Comparison of ENCODE assay signal across 7 cellular contexts in the genomic region with DNA sequence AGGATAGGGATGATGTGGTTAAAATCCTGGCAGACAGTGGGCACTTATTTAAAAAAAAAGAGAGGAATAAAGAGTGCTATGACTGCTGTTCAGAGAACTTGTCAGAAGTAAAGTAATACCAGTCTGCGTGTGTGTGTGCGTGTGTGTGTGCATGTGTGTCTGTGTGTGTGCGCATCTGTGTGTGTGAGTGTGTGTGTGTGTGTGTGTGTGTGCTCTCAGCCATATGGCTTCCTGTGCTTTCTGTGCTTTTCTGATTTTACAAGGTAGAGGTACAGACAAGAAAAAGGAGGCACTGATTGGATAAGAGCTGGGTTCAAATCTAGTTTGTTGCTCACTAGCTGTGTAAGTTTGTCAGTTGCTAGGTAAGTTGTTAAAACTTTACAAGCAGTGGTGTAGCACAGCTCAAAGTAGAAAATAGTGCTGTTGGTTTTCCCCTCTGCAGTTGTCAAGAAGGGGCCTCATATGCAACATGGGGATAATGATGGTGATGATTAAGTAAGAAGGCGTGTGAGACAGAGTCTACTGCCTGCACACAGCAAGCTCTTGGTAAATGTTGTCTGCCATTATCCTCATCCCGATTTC.
DNase-seq lines count a peak whose midpoint lies in the region; ATAC-seq and TF ChIP-seq lines count a peak whose summit lies in the region.

No MANE protein-coding gene starts in this region.

- H3K4me1 Mint-ChIP-seq in chondrocyte (ENCODE audit: low read depth) (peaks cover 32% of the 10 kb centered on the region), osteocyte (ENCODE audit: unreplicated experiment) (peaks cover 32% of the 10 kb centered on the region)

- intact Hi-C loops in PC-3 (cut with micrococcal nuclease): loop anchor here (1.0 kb wide), 2 partner anchors 9 to 25 kb away; no protein-coding TSS in a partner anchor

- H3K27me3 Mint-ChIP-seq in chondrocyte (ENCODE audit: low read depth): no peaks in the 10 kb centered on the region
- H3K27me3 Mint-ChIP-seq in osteocyte (ENCODE audit: unreplicated experiment): no peaks in the 10 kb centered on the region

- H3K4me2 ChIP-seq in PC-3 (ENCODE audit: low read length): peak overlapping the region; percentile 36

- H3K36me3 Mint-ChIP-seq in chondrocyte (ENCODE audit: low read depth) (no peaks in the 10 kb centered on the region), osteocyte (ENCODE audit: unreplicated experiment) (no peaks in the 10 kb centered on the region)

- no peak overlapping the region for H3K4me3 Mint-ChIP-seq in chondrocyte (ENCODE audit: unreplicated experiment)
- H3K4me3 Mint-ChIP-seq in osteocyte (ENCODE audit: unreplicated experiment): no peak overlapping the region

- H3K27ac ChIP-seq in PC-3 (ENCODE audit: low read length): peak overlapping the region; percentile 47

- H3K9ac ChIP-seq in PC-3 (ENCODE audit: low read length): no peak overlapping the region

- DNase-seq in GM04503 (ENCODE audit: low read depth) (peak; percentile 69), PC-3 (peak; percentile 58), chondrocyte (ENCODE audit: low spot score) (no peak), osteocyte (ENCODE audit: extremely low spot score, unreplicated experiment) (no peak), epidermal melanocyte (ENCODE audit: insufficient read length, low spot score) (no peak), mucosa of gallbladder (ENCODE audit: low spot score) (no peak), NCI-H1092 (lab: John Stamatoyannopoulos, UW) (no peak)

- no peaks in the 10 kb centered on the region for H3K79me2 ChIP-seq in PC-3 (ENCODE audit: low read length)

- POLR2A ChIA-PET in PC-3 (lab: Charles Lee; ENCODE audit: unreplicated experiment): interaction anchor here (0.6 to 1.9 kb wide), 4 partner anchors 10 to 154 kb away, joined by 3 to 14 read pairs (median 7); no protein-coding TSS in a partner anchor

- TF ChIP-seq CTCF in PC-3 (conservative IDR thresholded peaks at IDR 0.05; ENCODE audit: low read depth, low read length) (no peak), chondrocyte (IDR thresholded peaks at IDR 0.05) (no peak), osteocyte (IDR thresholded peaks at IDR 0.05) (no peak)

- no peaks in the 10 kb centered on the region for H4K20me1 ChIP-seq in PC-3 (ENCODE audit: low read length)

- no peaks in the 10 kb centered on the region for H3K9me2 ChIP-seq in PC-3 (replicated peaks; ENCODE audit: low read length)

- CTCF ChIA-PET in PC-3 (lab: Charles Lee): interaction anchor here (0.6 kb wide), 3 partner anchors 154 to 169 kb away, joined by 3 to 13 read pairs (median 4); no protein-coding TSS in a partner anchor

- ATAC-seq in PC-3: no peak

- peaks cover 18% of the 10 kb centered on the region for H3F3A ChIP-seq in PC-3 (ENCODE audit: low read length, unreplicated experiment)

- peaks cover 56% of the 10 kb centered on the region for H3K4me1 ChIP-seq in PC-3 (ENCODE audit: insufficient read depth, low read length)

- H3K27ac Mint-ChIP-seq in chondrocyte (ENCODE audit: unreplicated experiment) (peak overlapping the region; percentile 74), osteocyte (ENCODE audit: unreplicated experiment) (peak overlapping the region; percentile 90)

- H3K4me3 ChIP-seq in PC-3 (ENCODE audit: low read length): no peak overlapping the region

- no peaks in the 10 kb centered on the region for H3K9me3 ChIP-seq in PC-3 (ENCODE audit: low read length)

- no TSS peak for BruUV-seq in PC-3 (replicated peaks; lab: Mats Ljungman, UMichigan)

- H3K9me3 Mint-ChIP-seq in chondrocyte (ENCODE audit: low read depth): no peaks in the 10 kb centered on the region
- H3K9me3 Mint-ChIP-seq in osteocyte (ENCODE audit: unreplicated experiment): no peaks in the 10 kb centered on the region

- H3K36me3 ChIP-seq in PC-3 (ENCODE audit: low read depth, low read length): no peaks in the 10 kb centered on the region

- H3K27me3 ChIP-seq in PC-3 (ENCODE audit: low read length): no peaks in the 10 kb centered on the region

- H2AFZ ChIP-seq in PC-3 (ENCODE audit: low read length): no peak overlapping the region

Comparison
In these comparisons a context has a peak if more than half of its experiments do, and no peak if none do; other contexts are left out.
1. DNase-seq: peak in GM04503 (single experiment) and PC-3 (single experiment); none in chondrocyte (single experiment), osteocyte (single experiment), epidermal melanocyte (single experiment), mucosa of gallbladder (single experiment) and NCI-H1092 (single experiment).